In genomic region chr1:75725861-75726361, GRCh38 we compare ENCODE assay signal across 2 cellular contexts.
TF ChIP-seq lines count a peak whose summit lies in the region.

No MANE protein-coding gene starts in this region.

TF ChIP-seq in HCT116, 20 proteins besides CTCF, POLR2A, EP300 and RAD21:
- no peak for TF ChIP-seq CBX3 (IDR thresholded peaks at IDR 0.05; ENCODE audit: low read depth)
- no peak for TF ChIP-seq POLR2AphosphoS5 (IDR thresholded peaks at IDR 0.05; ENCODE audit: low read depth, low read length)
- TF ChIP-seq MAX (IDR thresholded peaks at IDR 0.05) = no peak
- TF ChIP-seq, protein P1, sequence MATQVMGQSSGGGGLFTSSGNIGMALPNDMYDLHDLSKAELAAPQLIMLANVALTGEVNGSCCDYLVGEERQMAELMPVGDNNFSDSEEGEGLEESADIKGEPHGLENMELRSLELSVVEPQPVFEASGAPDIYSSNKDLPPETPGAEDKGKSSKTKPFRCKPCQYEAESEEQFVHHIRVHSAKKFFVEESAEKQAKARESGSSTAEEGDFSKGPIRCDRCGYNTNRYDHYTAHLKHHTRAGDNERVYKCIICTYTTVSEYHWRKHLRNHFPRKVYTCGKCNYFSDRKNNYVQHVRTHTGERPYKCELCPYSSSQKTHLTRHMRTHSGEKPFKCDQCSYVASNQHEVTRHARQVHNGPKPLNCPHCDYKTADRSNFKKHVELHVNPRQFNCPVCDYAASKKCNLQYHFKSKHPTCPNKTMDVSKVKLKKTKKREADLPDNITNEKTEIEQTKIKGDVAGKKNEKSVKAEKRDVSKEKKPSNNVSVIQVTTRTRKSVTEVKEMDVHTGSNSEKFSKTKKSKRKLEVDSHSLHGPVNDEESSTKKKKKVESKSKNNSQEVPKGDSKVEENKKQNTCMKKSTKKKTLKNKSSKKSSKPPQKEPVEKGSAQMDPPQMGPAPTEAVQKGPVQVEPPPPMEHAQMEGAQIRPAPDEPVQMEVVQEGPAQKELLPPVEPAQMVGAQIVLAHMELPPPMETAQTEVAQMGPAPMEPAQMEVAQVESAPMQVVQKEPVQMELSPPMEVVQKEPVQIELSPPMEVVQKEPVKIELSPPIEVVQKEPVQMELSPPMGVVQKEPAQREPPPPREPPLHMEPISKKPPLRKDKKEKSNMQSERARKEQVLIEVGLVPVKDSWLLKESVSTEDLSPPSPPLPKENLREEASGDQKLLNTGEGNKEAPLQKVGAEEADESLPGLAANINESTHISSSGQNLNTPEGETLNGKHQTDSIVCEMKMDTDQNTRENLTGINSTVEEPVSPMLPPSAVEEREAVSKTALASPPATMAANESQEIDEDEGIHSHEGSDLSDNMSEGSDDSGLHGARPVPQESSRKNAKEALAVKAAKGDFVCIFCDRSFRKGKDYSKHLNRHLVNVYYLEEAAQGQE (IDR thresholded peaks at IDR 0.05; ENCODE audit: low read depth) = no peak
- TF ChIP-seq FOSL1 (IDR thresholded peaks at IDR 0.05; ENCODE audit: low read depth) = no peak
TF ChIP-seq in HCT116: peak in this region for 0.

TF ChIP-seq in HepG2, 621 proteins besides CTCF, POLR2A, EP300 and RAD21 (continues in another document):
- TF ChIP-seq ZNF557 (CRISPR knock-in tag; IDR thresholded peaks at IDR 0.05) (no peak), FOXA1 (IDR thresholded peaks at IDR 0.05) (no peak), FOXA1 (CRISPR knock-in tag; IDR thresholded peaks at IDR 0.05) (no peak), ZNF841 (CRISPR knock-in tag; IDR thresholded peaks at IDR 0.05; ENCODE audit: borderline replicate concordance) (no peak), ISL2 (CRISPR knock-in tag; IDR thresholded peaks at IDR 0.05) (peak; percentile 23; the same call in 1 of the 2 replicates), ZMYM3 (CRISPR knock-in tag; IDR thresholded peaks at IDR 0.05) (peak; percentile 68), PITX1 (CRISPR knock-in tag; IDR thresholded peaks at IDR 0.05) (peak; percentile 34; the same call in 1 of the 2 replicates), ZNF333 (CRISPR knock-in tag; IDR thresholded peaks at IDR 0.05; ENCODE audit: borderline replicate concordance) (no peak), ZBTB49 (CRISPR knock-in tag; IDR thresholded peaks at IDR 0.05; ENCODE audit: borderline replicate concordance) (no peak), GATAD2A (CRISPR knock-in tag; IDR thresholded peaks at IDR 0.05) (peak; percentile 40), MAFF (IDR thresholded peaks at IDR 0.05; ENCODE audit: low read depth, low read length) (peak; percentile 37), ZNF572 (CRISPR knock-in tag; IDR thresholded peaks at IDR 0.05) (no peak), PHF5A (CRISPR knock-in tag; IDR thresholded peaks at IDR 0.05; ENCODE audit: low read depth, unreplicated experiment) (peak; percentile 62), SALL1 (CRISPR knock-in tag; IDR thresholded peaks at IDR 0.05) (peak; percentile 65), MAFK (conservative IDR thresholded peaks at IDR 0.05 in 1 of 2, IDR thresholded peaks at IDR 0.05 in 1 of 2; ENCODE audit: low read length in 2 of 2) (peak in 1 of 2 experiments; percentile 20; a peak in 1 of 4 replicates), HMGXB3 (CRISPR knock-in tag; IDR thresholded peaks at IDR 0.05; ENCODE audit: borderline replicate concordance) (0 out of 2 replicates have a peak, but pooled peaks have one; percentile 33), ZSCAN5A (CRISPR knock-in tag; IDR thresholded peaks at IDR 0.05; ENCODE audit: borderline replicate concordance) (peak; percentile 35; the same call in 1 of the 2 replicates), NFKB2 (CRISPR knock-in tag; IDR thresholded peaks at IDR 0.05; ENCODE audit: borderline replicate concordance) (no peak), ZNF709 (CRISPR knock-in tag; IDR thresholded peaks at IDR 0.05) (peak; percentile 50; the same call in 1 of the 2 replicates), HDAC2 (CRISPR knock-in tag; IDR thresholded peaks at IDR 0.05) (peak; percentile 54), ZNF331 (CRISPR knock-in tag; IDR thresholded peaks at IDR 0.05) (peak; percentile 58; the same call in 1 of the 2 replicates), ELF4 (CRISPR knock-in tag; IDR thresholded peaks at IDR 0.05; ENCODE audit: borderline replicate concordance) (no peak), ZNF235 (CRISPR knock-in tag; IDR thresholded peaks at IDR 0.05; ENCODE audit: borderline replicate concordance) (no peak), IKZF5 (CRISPR knock-in tag; IDR thresholded peaks at IDR 0.05) (peak; percentile 69; the same call in 1 of the 2 replicates), KMT2A (CRISPR knock-in tag; IDR thresholded peaks at IDR 0.05) (0 out of 2 replicates have a peak, but pooled peaks have one; percentile 28), JUND (CRISPR knock-in tag; IDR thresholded peaks at IDR 0.05) (peak; percentile 18; the same call in 1 of the 2 replicates), MTA1 (CRISPR knock-in tag; IDR thresholded peaks at IDR 0.05; ENCODE audit: borderline replicate concordance) (peak; percentile 26; the same call in 1 of the 2 replicates), NR2F2 (IDR thresholded peaks at IDR 0.05; ENCODE audit: borderline replicate concordance, low read depth) (peak; percentile 33; the same call in 1 of the 2 replicates), TFDP1 (CRISPR knock-in tag; IDR thresholded peaks at IDR 0.05; ENCODE audit: borderline replicate concordance) (peak; percentile 47; the same call in 1 of the 2 replicates)
- TF ChIP-seq, protein P2, sequence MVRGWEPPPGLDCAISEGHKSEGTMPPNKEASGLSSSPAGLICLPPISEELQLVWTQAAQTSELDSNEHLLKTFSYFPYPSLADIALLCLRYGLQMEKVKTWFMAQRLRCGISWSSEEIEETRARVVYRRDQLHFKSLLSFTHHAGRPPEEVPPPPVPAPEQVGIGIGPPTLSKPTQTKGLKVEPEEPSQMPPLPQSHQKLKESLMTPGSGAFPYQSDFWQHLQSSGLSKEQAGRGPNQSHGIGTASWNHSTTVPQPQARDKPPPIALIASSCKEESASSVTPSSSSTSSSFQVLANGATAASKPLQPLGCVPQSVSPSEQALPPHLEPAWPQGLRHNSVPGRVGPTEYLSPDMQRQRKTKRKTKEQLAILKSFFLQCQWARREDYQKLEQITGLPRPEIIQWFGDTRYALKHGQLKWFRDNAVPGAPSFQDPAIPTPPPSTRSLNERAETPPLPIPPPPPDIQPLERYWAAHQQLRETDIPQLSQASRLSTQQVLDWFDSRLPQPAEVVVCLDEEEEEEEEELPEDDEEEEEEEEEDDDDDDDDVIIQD (CRISPR knock-in tag; IDR thresholded peaks at IDR 0.05; ENCODE audit: low read depth) = peak; percentile 60; the same call in 1 of the 2 replicates
- TF ChIP-seq, protein P3, sequence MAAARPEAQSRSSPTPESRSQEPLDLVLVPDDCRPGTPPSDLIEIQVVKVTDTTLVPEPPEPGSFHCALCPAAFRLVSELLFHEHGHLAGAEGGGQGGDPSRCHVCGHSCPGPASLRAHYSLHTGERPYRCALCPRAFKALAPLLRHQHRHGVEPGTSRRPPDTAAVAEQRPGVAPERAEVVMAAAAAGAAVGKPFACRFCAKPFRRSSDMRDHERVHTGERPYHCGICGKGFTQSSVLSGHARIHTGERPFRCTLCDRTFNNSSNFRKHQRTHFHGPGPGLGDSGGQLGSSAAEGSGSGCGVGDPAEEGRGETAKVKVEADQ (CRISPR knock-in tag; IDR thresholded peaks at IDR 0.05; ENCODE audit: borderline replicate concordance) = 0 out of 2 replicates have a peak, but pooled peaks have one; percentile 43
- TF ChIP-seq, protein P4, sequence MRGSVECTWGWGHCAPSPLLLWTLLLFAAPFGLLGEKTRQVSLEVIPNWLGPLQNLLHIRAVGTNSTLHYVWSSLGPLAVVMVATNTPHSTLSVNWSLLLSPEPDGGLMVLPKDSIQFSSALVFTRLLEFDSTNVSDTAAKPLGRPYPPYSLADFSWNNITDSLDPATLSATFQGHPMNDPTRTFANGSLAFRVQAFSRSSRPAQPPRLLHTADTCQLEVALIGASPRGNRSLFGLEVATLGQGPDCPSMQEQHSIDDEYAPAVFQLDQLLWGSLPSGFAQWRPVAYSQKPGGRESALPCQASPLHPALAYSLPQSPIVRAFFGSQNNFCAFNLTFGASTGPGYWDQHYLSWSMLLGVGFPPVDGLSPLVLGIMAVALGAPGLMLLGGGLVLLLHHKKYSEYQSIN (CRISPR knock-in tag; IDR thresholded peaks at IDR 0.05; ENCODE audit: borderline replicate concordance) = no peak
- TF ChIP-seq, protein P5, sequence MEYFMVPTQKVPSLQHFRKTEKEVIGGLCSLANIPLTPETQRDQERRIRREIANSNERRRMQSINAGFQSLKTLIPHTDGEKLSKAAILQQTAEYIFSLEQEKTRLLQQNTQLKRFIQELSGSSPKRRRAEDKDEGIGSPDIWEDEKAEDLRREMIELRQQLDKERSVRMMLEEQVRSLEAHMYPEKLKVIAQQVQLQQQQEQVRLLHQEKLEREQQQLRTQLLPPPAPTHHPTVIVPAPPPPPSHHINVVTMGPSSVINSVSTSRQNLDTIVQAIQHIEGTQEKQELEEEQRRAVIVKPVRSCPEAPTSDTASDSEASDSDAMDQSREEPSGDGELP (IDR thresholded peaks at IDR 0.05; ENCODE audit: borderline replicate concordance, low read depth) = peak; percentile 54; the same call in 1 of the 2 replicates
